In genomic region chr2:226970362-226970761, GRCh38 we compare ENCODE assay signal across 11 cellular contexts.
DNase-seq lines count a peak whose midpoint lies in the region; ATAC-seq, FAIRE-seq and TF ChIP-seq lines count a peak whose summit lies in the region.
"Had no signal": no experiment of that assay in that cellular context is flagged by ENCODE, and none has a peak within 500 bp of the region (broad histone marks: within the 10 kb centered on the region; RNA-seq: fewer than 3 reads in every experiment).

No MANE protein-coding gene starts in this region.

- POLR2A ChIA-PET in GM12878 (lab: Charles Lee): interaction anchor here (0.9 to 1.0 kb wide), 2 partner anchors 13 to 108 kb away, joined by 3 read pairs; no protein-coding TSS in a partner anchor

- 2% methylated on average over 3 of the region's 3 CpGs for WGBS in GM12878 (ENCODE audit: insufficient coverage, insufficient replicate concordance, low lambda C conversion rate, missing lambda C conversion rate)

- no peak for DNase-seq in GM12878 (ENCODE audit: low read depth, low spot score)
- no peak for DNase-seq in lower lobe of right lung
- DNase-seq in GM19239 (ENCODE audit: insufficient read length, low spot score): no peak
- no peak for DNase-seq in activated gamma-delta T cell treated with Interleukin-2 at 50 U/mL for 16 hours
- DNase-seq: CD8-positive, alpha-beta memory T cell; HCEC 1CT; NCI-H1092 had no signal

- BruUV-seq in GM12878 (replicated peaks; lab: Mats Ljungman, UMichigan): no TSS peak

- H3K4me3 ChIP-seq in GM08714 (ENCODE audit: low read length): peak overlapping the region; percentile 74
- H3K4me3 ChIP-seq in GM12878: peak overlapping the region; percentile 56; the same call in 1 of the 2 replicates
- H3K4me3 ChIP-seq in lower lobe of right lung: no peak overlapping the region

- peak overlapping the region; percentile 49 for H3K9ac ChIP-seq in GM12878 (ENCODE audit: control insufficient read depth, insufficient read depth, low read length)

- TF ChIP-seq RAD21 in GM12878 (IDR thresholded peaks at IDR 0.05; ENCODE audit: insufficient read depth, low read depth, low read length): no peak

- TF ChIP-seq CTCF in GM12878 (IDR thresholded peaks at IDR 0.05 in 2 of 3, conservative IDR thresholded peaks at IDR 0.05 in 1 of 3; ENCODE audit: control insufficient read depth in 2 of 3, extremely low read depth in 1 of 3, insufficient read depth in 1 of 3, low read depth in 3 of 3, low read length in 3 of 3) (no peak), lower lobe of right lung (IDR thresholded peaks at IDR 0.05) (no peak)

- FAIRE-seq in GM12878 (lab: Jason Lieb, UNC) (no peak), GM19239 (lab: Jason Lieb, UNC) (no peak)

- no peaks in the 10 kb centered on the region for H4K20me1 ChIP-seq in GM12878 (ENCODE audit: control insufficient read depth, insufficient read depth)

- RAD21 ChIA-PET in GM12878 (lab: Charles Lee; ENCODE audit: unreplicated experiment): interaction anchor here (0.6 kb wide), 1 partner anchor 150 kb away, joined by 6 read pairs; no protein-coding TSS in a partner anchor

- 0 out of 4 replicates have a peak, but pooled peaks cover 0 to 3% of the 10 kb centered on the region in 2 experiments for H3K36me3 ChIP-seq in GM12878 (ENCODE audit: control insufficient read depth in 2 of 2, insufficient read depth in 2 of 2, low read length in 1 of 2)
- H3K36me3 ChIP-seq in lower lobe of right lung: no peaks in the 10 kb centered on the region

- no peaks in the 10 kb centered on the region; the same call in 2 of the 3 replicates for H3K9me3 ChIP-seq in GM12878 (replicated peaks; ENCODE audit: control insufficient read depth, insufficient read depth, low read length)
- no peaks in the 10 kb centered on the region for H3K9me3 ChIP-seq in lower lobe of right lung

- peak overlapping the region; percentile 86 for H2AFZ ChIP-seq in GM12878 (ENCODE audit: control insufficient read depth, low read depth, low read length)

- H3K79me2 ChIP-seq in GM12878 (ENCODE audit: control insufficient read depth, insufficient read depth, low read length): peaks cover 2% of the 10 kb centered on the region

- H3K27me3 ChIP-seq in GM12878 (replicated peaks in 1 of 2; ENCODE audit: control insufficient read depth in 2 of 2, insufficient read depth in 2 of 2, low read length in 1 of 2): no peaks in the 10 kb centered on the region
- H3K27me3 ChIP-seq in lower lobe of right lung (ENCODE audit: low read depth): no peaks in the 10 kb centered on the region

- CTCF ChIA-PET in GM12878 (lab: Yijun Ruan, JAX): interaction anchor here (1.1 kb wide), 1 partner anchor 135 kb away, joined by 4 read pairs; no protein-coding TSS in a partner anchor

- no peak for TF ChIP-seq POLR2A in GM12878 (IDR thresholded peaks at IDR 0.05; ENCODE audit: low read depth, low read length)

- in situ Hi-C loops in GM12878 (cut with MboI): loop anchor here (5.0 kb wide), 1 partner anchor 133 kb away; the partner anchor contains the start of gene RHBDD1

- ATAC-seq in GM19397 (IDR thresholded peaks at IDR 0.05; ENCODE audit: unreplicated experiment) (peak; percentile 54), HG03066 (IDR thresholded peaks at IDR 0.05; ENCODE audit: low read depth, unreplicated experiment) (peak; percentile 61), GM12878 (peak; percentile 79), lower lobe of right lung (no peak), HG03469 (IDR thresholded peaks at IDR 0.05; ENCODE audit: unreplicated experiment) (no peak)

- H3K4me2 ChIP-seq in GM12878 (ENCODE audit: control insufficient read depth, insufficient read depth): peak overlapping the region; percentile 70

- H3K27ac ChIP-seq in GM12878 (ENCODE audit: control insufficient read depth, insufficient read depth): peak overlapping the region; percentile 75
- no peak overlapping the region for H3K27ac ChIP-seq in lower lobe of right lung

- SMC1A ChIA-PET in GM12878 (lab: Charles Lee; ENCODE audit: uncharacterized antibody, unreplicated experiment): interaction anchor here (1.0 to 1.5 kb wide), 3 partner anchors 17 to 149 kb away, joined by 3 to 5 read pairs (median 4); no protein-coding TSS in a partner anchor

- H3K4me1 ChIP-seq in GM12878 (ENCODE audit: control insufficient read depth, insufficient read depth, low read length) (peaks cover 5% of the 10 kb centered on the region; the same call in 1 of the 2 replicates), lower lobe of right lung (no peaks in the 10 kb centered on the region)

- intact Hi-C loops in GM12878 (cut with micrococcal nuclease; ENCODE audit: unreplicated experiment) (loop anchor here (2.0 kb wide), 2 partner anchors 64 to 134 kb away; partner anchors contain the start of gene RHBDD1), lower lobe of right lung (cut with DNase I) (no loop called here)

- no peak for TF ChIP-seq EP300 in GM12878 (IDR thresholded peaks at IDR 0.05; ENCODE audit: borderline replicate concordance in 1 of 2, control insufficient read depth in 1 of 2, low read depth in 2 of 2, low read length in 2 of 2)

TF ChIP-seq in GM12878, 131 proteins besides CTCF, POLR2A, EP300 and RAD21 (continues in another document):
- TF ChIP-seq NR2F1 (conservative IDR thresholded peaks at IDR 0.05) (no peak), MYB (IDR thresholded peaks at IDR 0.05; ENCODE audit: borderline replicate concordance, low read depth, low read length) (no peak), BMI1 (IDR thresholded peaks at IDR 0.05; ENCODE audit: borderline replicate concordance) (no peak), ELK1 (IDR thresholded peaks at IDR 0.05; ENCODE audit: low read depth, low read length) (no peak), POLR2AphosphoS5 (IDR thresholded peaks at IDR 0.05; ENCODE audit: low read length) (no peak), TBL1XR1 (IDR thresholded peaks at IDR 0.05; ENCODE audit: low read depth, low read length) (no peak), RCOR1 (conservative IDR thresholded peaks at IDR 0.05; ENCODE audit: low read depth, low read length) (no peak), EED (IDR thresholded peaks at IDR 0.05; ENCODE audit: low read depth) (no peak), BCL11A (IDR thresholded peaks at IDR 0.05; ENCODE audit: low read depth, low read length) (no peak), CBFB (IDR thresholded peaks at IDR 0.05; ENCODE audit: low read depth) (no peak), JUND (IDR thresholded peaks at IDR 0.05; ENCODE audit: low read depth, low read length) (no peak), MTA3 (IDR thresholded peaks at IDR 0.05; ENCODE audit: borderline replicate concordance, low read length) (no peak), ZNF622 (IDR thresholded peaks at IDR 0.05) (no peak), CBX3 (IDR thresholded peaks at IDR 0.05; ENCODE audit: borderline replicate concordance, low read depth) (no peak), CEBPB (IDR thresholded peaks at IDR 0.05; ENCODE audit: borderline replicate concordance in 1 of 2, low read depth in 2 of 2, low read length in 2 of 2) (no peak)
- TF ChIP-seq, protein P1, sequence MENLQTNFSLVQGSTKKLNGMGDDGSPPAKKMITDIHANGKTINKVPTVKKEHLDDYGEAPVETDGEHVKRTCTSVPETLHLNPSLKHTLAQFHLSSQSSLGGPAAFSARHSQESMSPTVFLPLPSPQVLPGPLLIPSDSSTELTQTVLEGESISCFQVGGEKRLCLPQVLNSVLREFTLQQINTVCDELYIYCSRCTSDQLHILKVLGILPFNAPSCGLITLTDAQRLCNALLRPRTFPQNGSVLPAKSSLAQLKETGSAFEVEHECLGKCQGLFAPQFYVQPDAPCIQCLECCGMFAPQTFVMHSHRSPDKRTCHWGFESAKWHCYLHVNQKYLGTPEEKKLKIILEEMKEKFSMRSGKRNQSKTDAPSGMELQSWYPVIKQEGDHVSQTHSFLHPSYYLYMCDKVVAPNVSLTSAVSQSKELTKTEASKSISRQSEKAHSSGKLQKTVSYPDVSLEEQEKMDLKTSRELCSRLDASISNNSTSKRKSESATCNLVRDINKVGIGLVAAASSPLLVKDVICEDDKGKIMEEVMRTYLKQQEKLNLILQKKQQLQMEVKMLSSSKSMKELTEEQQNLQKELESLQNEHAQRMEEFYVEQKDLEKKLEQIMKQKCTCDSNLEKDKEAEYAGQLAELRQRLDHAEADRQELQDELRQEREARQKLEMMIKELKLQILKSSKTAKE (IDR thresholded peaks at IDR 0.05; ENCODE audit: low read depth, poor library complexity, severe bottlenecking): no peak
- TF ChIP-seq, protein P2, sequence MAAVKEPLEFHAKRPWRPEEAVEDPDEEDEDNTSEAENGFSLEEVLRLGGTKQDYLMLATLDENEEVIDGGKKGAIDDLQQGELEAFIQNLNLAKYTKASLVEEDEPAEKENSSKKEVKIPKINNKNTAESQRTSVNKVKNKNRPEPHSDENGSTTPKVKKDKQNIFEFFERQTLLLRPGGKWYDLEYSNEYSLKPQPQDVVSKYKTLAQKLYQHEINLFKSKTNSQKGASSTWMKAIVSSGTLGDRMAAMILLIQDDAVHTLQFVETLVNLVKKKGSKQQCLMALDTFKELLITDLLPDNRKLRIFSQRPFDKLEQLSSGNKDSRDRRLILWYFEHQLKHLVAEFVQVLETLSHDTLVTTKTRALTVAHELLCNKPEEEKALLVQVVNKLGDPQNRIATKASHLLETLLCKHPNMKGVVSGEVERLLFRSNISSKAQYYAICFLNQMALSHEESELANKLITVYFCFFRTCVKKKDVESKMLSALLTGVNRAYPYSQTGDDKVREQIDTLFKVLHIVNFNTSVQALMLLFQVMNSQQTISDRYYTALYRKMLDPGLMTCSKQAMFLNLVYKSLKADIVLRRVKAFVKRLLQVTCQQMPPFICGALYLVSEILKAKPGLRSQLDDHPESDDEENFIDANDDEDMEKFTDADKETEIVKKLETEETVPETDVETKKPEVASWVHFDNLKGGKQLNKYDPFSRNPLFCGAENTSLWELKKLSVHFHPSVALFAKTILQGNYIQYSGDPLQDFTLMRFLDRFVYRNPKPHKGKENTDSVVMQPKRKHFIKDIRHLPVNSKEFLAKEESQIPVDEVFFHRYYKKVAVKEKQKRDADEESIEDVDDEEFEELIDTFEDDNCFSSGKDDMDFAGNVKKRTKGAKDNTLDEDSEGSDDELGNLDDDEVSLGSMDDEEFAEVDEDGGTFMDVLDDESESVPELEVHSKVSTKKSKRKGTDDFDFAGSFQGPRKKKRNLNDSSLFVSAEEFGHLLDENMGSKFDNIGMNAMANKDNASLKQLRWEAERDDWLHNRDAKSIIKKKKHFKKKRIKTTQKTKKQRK (IDR thresholded peaks at IDR 0.05; ENCODE audit: low read depth, low read length): no peak

Comparison
In these comparisons a context has a peak if more than half of its experiments do, and no peak if none do; other contexts are left out.
1. ATAC-seq: peak in GM19397 (single experiment), HG03066 (single experiment) and GM12878 (single experiment); none in lower lobe of right lung (0 of 2) and HG03469 (single experiment).